Comparison of ENCODE assay signal across 1 cellular context in the genomic region with DNA sequence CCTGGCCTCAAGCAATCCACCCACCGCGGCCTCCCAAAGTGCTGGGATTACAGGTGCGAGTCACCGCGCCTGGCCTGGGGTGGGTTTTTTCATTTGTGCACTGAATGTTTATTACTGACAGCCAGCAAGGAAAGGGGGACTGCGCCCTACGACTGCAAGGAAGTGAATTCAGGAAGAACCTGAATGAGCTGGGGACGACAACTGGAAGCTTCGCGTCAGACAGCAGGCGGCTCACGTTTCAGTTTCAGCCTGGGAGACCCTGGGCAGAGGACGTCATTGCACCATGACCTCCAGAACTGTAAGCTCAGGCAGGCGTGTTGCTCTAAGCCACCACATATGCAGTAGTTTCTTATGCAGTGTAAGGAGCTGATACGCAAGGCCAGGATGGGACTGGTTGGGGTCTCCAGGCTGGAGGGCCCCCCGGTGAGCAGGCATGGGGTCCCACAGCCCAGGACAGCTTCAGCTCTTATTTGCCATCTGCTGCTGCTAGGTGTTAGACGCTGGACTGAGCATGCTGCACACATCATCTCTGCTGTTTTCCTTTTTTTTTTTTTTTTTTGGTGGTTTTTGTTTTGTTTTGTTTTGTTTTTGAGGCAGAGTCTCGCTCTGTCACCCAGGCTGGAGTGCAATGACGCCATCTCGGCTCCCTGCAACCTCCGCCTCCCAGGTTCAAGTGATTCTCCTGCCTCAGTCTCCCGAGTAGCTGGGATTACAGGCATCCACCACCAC.
TF ChIP-seq lines count a peak whose summit lies in the region.

No MANE protein-coding gene starts in this region.

TF ChIP-seq in HepG2, 621 proteins besides CTCF, POLR2A, EP300 and RAD21 (continued from another document and continues in another):
- TF ChIP-seq, protein P1, sequence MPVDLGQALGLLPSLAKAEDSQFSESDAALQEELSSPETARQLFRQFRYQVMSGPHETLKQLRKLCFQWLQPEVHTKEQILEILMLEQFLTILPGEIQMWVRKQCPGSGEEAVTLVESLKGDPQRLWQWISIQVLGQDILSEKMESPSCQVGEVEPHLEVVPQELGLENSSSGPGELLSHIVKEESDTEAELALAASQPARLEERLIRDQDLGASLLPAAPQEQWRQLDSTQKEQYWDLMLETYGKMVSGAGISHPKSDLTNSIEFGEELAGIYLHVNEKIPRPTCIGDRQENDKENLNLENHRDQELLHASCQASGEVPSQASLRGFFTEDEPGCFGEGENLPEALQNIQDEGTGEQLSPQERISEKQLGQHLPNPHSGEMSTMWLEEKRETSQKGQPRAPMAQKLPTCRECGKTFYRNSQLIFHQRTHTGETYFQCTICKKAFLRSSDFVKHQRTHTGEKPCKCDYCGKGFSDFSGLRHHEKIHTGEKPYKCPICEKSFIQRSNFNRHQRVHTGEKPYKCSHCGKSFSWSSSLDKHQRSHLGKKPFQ (CRISPR knock-in tag; IDR thresholded peaks at IDR 0.05; ENCODE audit: insufficient replicate concordance) = no peak
- TF ChIP-seq, protein P2, sequence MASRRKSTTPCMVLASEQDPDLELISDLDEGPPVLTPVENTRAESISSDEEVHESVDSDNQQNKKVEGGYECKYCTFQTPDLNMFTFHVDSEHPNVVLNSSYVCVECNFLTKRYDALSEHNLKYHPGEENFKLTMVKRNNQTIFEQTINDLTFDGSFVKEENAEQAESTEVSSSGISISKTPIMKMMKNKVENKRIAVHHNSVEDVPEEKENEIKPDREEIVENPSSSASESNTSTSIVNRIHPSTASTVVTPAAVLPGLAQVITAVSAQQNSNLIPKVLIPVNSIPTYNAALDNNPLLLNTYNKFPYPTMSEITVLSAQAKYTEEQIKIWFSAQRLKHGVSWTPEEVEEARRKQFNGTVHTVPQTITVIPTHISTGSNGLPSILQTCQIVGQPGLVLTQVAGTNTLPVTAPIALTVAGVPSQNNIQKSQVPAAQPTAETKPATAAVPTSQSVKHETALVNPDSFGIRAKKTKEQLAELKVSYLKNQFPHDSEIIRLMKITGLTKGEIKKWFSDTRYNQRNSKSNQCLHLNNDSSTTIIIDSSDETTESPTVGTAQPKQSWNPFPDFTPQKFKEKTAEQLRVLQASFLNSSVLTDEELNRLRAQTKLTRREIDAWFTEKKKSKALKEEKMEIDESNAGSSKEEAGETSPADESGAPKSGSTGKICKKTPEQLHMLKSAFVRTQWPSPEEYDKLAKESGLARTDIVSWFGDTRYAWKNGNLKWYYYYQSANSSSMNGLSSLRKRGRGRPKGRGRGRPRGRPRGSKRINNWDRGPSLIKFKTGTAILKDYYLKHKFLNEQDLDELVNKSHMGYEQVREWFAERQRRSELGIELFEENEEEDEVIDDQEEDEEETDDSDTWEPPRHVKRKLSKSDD (CRISPR knock-in tag; IDR thresholded peaks at IDR 0.05; ENCODE audit: low read depth) = peak; percentile 57; the same call in 1 of the 2 replicates
- TF ChIP-seq, protein P3, sequence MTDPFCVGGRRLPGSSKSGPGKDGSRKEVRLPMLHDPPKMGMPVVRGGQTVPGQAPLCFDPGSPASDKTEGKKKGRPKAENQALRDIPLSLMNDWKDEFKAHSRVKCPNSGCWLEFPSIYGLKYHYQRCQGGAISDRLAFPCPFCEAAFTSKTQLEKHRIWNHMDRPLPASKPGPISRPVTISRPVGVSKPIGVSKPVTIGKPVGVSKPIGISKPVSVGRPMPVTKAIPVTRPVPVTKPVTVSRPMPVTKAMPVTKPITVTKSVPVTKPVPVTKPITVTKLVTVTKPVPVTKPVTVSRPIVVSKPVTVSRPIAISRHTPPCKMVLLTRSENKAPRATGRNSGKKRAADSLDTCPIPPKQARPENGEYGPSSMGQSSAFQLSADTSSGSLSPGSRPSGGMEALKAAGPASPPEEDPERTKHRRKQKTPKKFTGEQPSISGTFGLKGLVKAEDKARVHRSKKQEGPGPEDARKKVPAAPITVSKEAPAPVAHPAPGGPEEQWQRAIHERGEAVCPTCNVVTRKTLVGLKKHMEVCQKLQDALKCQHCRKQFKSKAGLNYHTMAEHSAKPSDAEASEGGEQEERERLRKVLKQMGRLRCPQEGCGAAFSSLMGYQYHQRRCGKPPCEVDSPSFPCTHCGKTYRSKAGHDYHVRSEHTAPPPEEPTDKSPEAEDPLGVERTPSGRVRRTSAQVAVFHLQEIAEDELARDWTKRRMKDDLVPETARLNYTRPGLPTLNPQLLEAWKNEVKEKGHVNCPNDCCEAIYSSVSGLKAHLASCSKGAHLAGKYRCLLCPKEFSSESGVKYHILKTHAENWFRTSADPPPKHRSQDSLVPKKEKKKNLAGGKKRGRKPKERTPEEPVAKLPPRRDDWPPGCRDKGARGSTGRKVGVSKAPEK (CRISPR knock-in tag; IDR thresholded peaks at IDR 0.05; ENCODE audit: borderline replicate concordance) = no peak
- TF ChIP-seq FOXC1 (CRISPR knock-in tag; IDR thresholded peaks at IDR 0.05; ENCODE audit: borderline replicate concordance) (no peak), ZBTB7B (CRISPR knock-in tag; IDR thresholded peaks at IDR 0.05) (peak; percentile 18; the same call in 1 of the 2 replicates), GTF2F1 (IDR thresholded peaks at IDR 0.05; ENCODE audit: low read length) (no peak), TP53 (CRISPR knock-in tag; conservative IDR thresholded peaks at IDR 0.05) (no peak), CHD4 (IDR thresholded peaks at IDR 0.05; ENCODE audit: borderline replicate concordance, low read length) (no peak), MZF1 (CRISPR knock-in tag; IDR thresholded peaks at IDR 0.05; ENCODE audit: borderline replicate concordance) (no peak), JUND (CRISPR knock-in tag; IDR thresholded peaks at IDR 0.05) (no peak), JUNB (CRISPR knock-in tag; IDR thresholded peaks at IDR 0.05; ENCODE audit: borderline replicate concordance) (no peak), ZNF790 (CRISPR knock-in tag; IDR thresholded peaks at IDR 0.05; ENCODE audit: borderline replicate concordance) (no peak), ZFP90 (CRISPR knock-in tag; IDR thresholded peaks at IDR 0.05; ENCODE audit: borderline replicate concordance) (peak; percentile 9; the same call in 1 of the 2 replicates), ZBTB42 (CRISPR knock-in tag; IDR thresholded peaks at IDR 0.05) (no peak), MED13 (CRISPR knock-in tag; IDR thresholded peaks at IDR 0.05) (no peak), HDAC2 (CRISPR knock-in tag; IDR thresholded peaks at IDR 0.05) (no peak), ZNF253 (CRISPR knock-in tag; IDR thresholded peaks at IDR 0.05; ENCODE audit: borderline replicate concordance) (no peak)
- TF ChIP-seq, protein P4, sequence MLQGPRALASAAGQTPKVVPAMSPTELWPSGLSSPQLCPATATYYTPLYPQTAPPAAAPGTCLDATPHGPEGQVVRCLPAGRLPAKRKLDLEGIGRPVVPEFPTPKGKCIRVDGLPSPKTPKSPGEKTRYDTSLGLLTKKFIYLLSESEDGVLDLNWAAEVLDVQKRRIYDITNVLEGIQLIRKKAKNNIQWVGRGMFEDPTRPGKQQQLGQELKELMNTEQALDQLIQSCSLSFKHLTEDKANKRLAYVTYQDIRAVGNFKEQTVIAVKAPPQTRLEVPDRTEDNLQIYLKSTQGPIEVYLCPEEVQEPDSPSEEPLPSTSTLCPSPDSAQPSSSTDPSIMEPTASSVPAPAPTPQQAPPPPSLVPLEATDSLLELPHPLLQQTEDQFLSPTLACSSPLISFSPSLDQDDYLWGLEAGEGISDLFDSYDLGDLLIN (CRISPR knock-in tag; IDR thresholded peaks at IDR 0.05; ENCODE audit: borderline replicate concordance) = no peak
- TF ChIP-seq, protein P5, sequence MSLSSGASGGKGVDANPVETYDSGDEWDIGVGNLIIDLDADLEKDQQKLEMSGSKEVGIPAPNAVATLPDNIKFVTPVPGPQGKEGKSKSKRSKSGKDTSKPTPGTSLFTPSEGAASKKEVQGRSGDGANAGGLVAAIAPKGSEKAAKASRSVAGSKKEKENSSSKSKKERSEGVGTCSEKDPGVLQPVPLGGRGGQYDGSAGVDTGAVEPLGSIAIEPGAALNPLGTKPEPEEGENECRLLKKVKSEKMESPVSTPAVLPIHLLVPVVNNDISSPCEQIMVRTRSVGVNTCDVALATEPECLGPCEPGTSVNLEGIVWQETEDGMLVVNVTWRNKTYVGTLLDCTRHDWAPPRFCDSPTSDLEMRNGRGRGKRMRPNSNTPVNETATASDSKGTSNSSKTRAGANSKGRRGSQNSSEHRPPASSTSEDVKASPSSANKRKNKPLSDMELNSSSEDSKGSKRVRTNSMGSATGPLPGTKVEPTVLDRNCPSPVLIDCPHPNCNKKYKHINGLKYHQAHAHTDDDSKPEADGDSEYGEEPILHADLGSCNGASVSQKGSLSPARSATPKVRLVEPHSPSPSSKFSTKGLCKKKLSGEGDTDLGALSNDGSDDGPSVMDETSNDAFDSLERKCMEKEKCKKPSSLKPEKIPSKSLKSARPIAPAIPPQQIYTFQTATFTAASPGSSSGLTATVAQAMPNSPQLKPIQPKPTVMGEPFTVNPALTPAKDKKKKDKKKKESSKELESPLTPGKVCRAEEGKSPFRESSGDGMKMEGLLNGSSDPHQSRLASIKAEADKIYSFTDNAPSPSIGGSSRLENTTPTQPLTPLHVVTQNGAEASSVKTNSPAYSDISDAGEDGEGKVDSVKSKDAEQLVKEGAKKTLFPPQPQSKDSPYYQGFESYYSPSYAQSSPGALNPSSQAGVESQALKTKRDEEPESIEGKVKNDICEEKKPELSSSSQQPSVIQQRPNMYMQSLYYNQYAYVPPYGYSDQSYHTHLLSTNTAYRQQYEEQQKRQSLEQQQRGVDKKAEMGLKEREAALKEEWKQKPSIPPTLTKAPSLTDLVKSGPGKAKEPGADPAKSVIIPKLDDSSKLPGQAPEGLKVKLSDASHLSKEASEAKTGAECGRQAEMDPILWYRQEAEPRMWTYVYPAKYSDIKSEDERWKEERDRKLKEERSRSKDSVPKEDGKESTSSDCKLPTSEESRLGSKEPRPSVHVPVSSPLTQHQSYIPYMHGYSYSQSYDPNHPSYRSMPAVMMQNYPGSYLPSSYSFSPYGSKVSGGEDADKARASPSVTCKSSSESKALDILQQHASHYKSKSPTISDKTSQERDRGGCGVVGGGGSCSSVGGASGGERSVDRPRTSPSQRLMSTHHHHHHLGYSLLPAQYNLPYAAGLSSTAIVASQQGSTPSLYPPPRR (CRISPR knock-in tag; IDR thresholded peaks at IDR 0.05; ENCODE audit: borderline replicate concordance) = no peak
- TF ChIP-seq, protein P6, sequence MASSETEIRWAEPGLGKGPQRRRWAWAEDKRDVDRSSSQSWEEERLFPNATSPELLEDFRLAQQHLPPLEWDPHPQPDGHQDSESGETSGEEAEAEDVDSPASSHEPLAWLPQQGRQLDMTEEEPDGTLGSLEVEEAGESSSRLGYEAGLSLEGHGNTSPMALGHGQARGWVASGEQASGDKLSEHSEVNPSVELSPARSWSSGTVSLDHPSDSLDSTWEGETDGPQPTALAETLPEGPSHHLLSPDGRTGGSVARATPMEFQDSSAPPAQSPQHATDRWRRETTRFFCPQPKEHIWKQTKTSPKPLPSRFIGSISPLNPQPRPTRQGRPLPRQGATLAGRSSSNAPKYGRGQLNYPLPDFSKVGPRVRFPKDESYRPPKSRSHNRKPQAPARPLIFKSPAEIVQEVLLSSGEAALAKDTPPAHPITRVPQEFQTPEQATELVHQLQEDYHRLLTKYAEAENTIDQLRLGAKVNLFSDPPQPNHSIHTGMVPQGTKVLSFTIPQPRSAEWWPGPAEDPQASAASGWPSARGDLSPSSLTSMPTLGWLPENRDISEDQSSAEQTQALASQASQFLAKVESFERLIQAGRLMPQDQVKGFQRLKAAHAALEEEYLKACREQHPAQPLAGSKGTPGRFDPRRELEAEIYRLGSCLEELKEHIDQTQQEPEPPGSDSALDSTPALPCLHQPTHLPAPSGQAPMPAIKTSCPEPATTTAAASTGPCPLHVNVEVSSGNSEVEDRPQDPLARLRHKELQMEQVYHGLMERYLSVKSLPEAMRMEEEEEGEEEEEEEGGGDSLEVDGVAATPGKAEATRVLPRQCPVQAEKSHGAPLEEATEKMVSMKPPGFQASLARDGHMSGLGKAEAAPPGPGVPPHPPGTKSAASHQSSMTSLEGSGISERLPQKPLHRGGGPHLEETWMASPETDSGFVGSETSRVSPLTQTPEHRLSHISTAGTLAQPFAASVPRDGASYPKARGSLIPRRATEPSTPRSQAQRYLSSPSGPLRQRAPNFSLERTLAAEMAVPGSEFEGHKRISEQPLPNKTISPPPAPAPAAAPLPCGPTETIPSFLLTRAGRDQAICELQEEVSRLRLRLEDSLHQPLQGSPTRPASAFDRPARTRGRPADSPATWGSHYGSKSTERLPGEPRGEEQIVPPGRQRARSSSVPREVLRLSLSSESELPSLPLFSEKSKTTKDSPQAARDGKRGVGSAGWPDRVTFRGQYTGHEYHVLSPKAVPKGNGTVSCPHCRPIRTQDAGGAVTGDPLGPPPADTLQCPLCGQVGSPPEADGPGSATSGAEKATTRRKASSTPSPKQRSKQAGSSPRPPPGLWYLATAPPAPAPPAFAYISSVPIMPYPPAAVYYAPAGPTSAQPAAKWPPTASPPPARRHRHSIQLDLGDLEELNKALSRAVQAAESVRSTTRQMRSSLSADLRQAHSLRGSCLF (CRISPR knock-in tag; IDR thresholded peaks at IDR 0.05; ENCODE audit: borderline replicate concordance) = no peak
- TF ChIP-seq, protein P7, sequence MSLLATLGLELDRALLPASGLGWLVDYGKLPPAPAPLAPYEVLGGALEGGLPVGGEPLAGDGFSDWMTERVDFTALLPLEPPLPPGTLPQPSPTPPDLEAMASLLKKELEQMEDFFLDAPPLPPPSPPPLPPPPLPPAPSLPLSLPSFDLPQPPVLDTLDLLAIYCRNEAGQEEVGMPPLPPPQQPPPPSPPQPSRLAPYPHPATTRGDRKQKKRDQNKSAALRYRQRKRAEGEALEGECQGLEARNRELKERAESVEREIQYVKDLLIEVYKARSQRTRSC (CRISPR knock-in tag; IDR thresholded peaks at IDR 0.05; ENCODE audit: low read depth) = no peak
- TF ChIP-seq, protein P8, sequence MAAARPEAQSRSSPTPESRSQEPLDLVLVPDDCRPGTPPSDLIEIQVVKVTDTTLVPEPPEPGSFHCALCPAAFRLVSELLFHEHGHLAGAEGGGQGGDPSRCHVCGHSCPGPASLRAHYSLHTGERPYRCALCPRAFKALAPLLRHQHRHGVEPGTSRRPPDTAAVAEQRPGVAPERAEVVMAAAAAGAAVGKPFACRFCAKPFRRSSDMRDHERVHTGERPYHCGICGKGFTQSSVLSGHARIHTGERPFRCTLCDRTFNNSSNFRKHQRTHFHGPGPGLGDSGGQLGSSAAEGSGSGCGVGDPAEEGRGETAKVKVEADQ (CRISPR knock-in tag; IDR thresholded peaks at IDR 0.05; ENCODE audit: borderline replicate concordance) = no peak
